8 cellular contexts compared by ENCODE assay signal in genomic region chr7:134298902-134299683, GRCh38. TPM values are rescaled to one million over a fixed set of nuclear protein-coding genes. Genes with fewer than 3 reads are reported as not detected.
DNase-seq lines count a peak whose midpoint lies in the region; ATAC-seq and TF ChIP-seq lines count a peak whose summit lies in the region.

No MANE protein-coding gene starts in this region.

- WGBS in transverse colon (ENCODE audit: low coverage in 1 of 2), 2 donors = 52 to 63% methylated on average over 10 of the region's 10 CpGs
- 77 to 87% (median 82%) methylated on average over 10 of the region's 10 CpGs for WGBS in spleen, 5 donors

- no peaks in the 10 kb centered on the region for H3K4me1 ChIP-seq in left ventricle myocardium inferior
- peaks cover 0 to 6% (median 0%) of the 10 kb centered on the region in 4 donors for H3K4me1 ChIP-seq in transverse colon
- H3K4me1 ChIP-seq in spleen = no peaks in the 10 kb centered on the region

- no peaks in the 10 kb centered on the region for H3K9me3 ChIP-seq in left ventricle myocardium inferior (replicated peaks)
- no peaks in the 10 kb centered on the region for H3K9me3 ChIP-seq in transverse colon
- H3K9me3 ChIP-seq in spleen = no peaks in the 10 kb centered on the region

- H3K4me3 ChIP-seq in left ventricle myocardium inferior (no peak overlapping the region), transverse colon (peak overlapping the region in 1 of 4 donors; percentile 9), spleen (no peak overlapping the region)

- DNase-seq in left ventricle myocardium inferior = peak; percentile 28
- no peak for DNase-seq in left cardiac atrium
- peak; percentile 32 for DNase-seq in NCI-H69 (lab: John Stamatoyannopoulos, UW)
- DNase-seq in globus pallidus (ENCODE audit: low spot score) = peak; percentile 91
- peak; percentile 48 for DNase-seq in transverse colon
- DNase-seq in RPMI8226 = no peak
- no peak for DNase-seq in spleen

- H3K27me3 ChIP-seq in left ventricle myocardium inferior (ENCODE audit: low read depth) (no peaks in the 10 kb centered on the region), transverse colon (no peaks in the 10 kb centered on the region), spleen (replicated peaks in 1 of 7) (no peaks in the 10 kb centered on the region)

- TF ChIP-seq POLR2A in transverse colon (IDR thresholded peaks at IDR 0.05) (no peak), spleen (IDR thresholded peaks at IDR 0.05) (no peak)

- H3K27ac ChIP-seq in left ventricle myocardium inferior (replicated peaks) = no peak overlapping the region
- H3K27ac ChIP-seq in transverse colon = peak overlapping the region; percentile 1 to 67 (median 54)
- H3K27ac ChIP-seq in spleen = no peak overlapping the region

- TF ChIP-seq CTCF in left ventricle myocardium inferior (IDR thresholded peaks at IDR 0.05; ENCODE audit: borderline replicate concordance) (no peak), transverse colon (IDR thresholded peaks at IDR 0.05) (no peak), spleen (IDR thresholded peaks at IDR 0.05 in 8 of 11, conservative IDR thresholded peaks at IDR 0.05 in 3 of 11) (no peak)

- in situ Hi-C loops in transverse colon (cut with MboI; ENCODE audit: low pct_ligation_motif_present in 1 of 4, low pct_unique_long_range_greater_than_20kb in 1 of 4, low sequenced_read_pairs in 3 of 4) = no loop called here

- TF ChIP-seq EP300 in transverse colon (IDR thresholded peaks at IDR 0.05; ENCODE audit: low read depth) = no peak

- ATAC-seq in left cardiac atrium = no peak
- ATAC-seq in HG02870 (IDR thresholded peaks at IDR 0.05; ENCODE audit: unreplicated experiment) = no peak

- H3K36me3 ChIP-seq in left ventricle myocardium inferior (peaks cover 70% of the 10 kb centered on the region), transverse colon (peaks cover 0 to 15% (median 4%) of the 10 kb centered on the region in 4 donors), spleen (peaks cover 7 to 100% (median 61%) of the 10 kb centered on the region in 6 donors)

- intact Hi-C loops in left ventricle myocardium inferior (cut with micrococcal nuclease) (no loop called here), left cardiac atrium (cut with DNase I) (no loop called here), transverse colon (cut with DNase I; ENCODE audit: low total_unique reads) (no loop called here), spleen (cut with DNase I; ENCODE audit: low total_unique reads) (no loop called here)

RNA-seq across cellular contexts. Expression of gene SLC35B4, which starts 17.6 kb away (rescaled TPM):
- 5.1 TPM for total RNA-seq in left ventricle myocardium inferior
- 10 to 100 TPM in 1 of 2 donors, 1 to 10 TPM in 1; 9.1 to 10.8 TPM for total RNA-seq in left cardiac atrium
- total RNA-seq in transverse colon = 10 to 100 TPM in 1 of 4 donors, 1 to 10 TPM in 3; 3.6 to 13.5 (median 5.7) TPM
- total RNA-seq in spleen = 10 to 100 TPM; 10.8 to 19.0 (median 15.0) TPM
- polyA plus RNA-seq in spleen = 1 to 10 TPM; 3.4 to 4.8 (median 4.0) TPM

Comparison
In these comparisons a context has a peak if more than half of its experiments do, and no peak if none do; other contexts are left out.
1. DNase-seq: peak in left ventricle myocardium inferior (single experiment), NCI-H69 (single experiment), globus pallidus (single experiment) and transverse colon (single experiment); none in left cardiac atrium (single experiment), RPMI8226 (single experiment) and spleen (single experiment).
2. H3K27ac ChIP-seq: peak in transverse colon (4 of 4); none in left ventricle myocardium inferior (single experiment) and spleen (0 of 8).